1 cellular context compared by ENCODE assay signal in genomic region chr1:89635825-89636815, GRCh38.
TF ChIP-seq lines count a peak whose summit lies in the region.

No MANE protein-coding gene starts in this region.

TF ChIP-seq in SK-N-SH, 30 proteins besides CTCF, POLR2A, EP300 and RAD21 (continued from another document):
- TF ChIP-seq PBX3 (IDR thresholded peaks at IDR 0.05) = peak; percentile 45
